9 cellular contexts compared by ENCODE assay signal in the genomic region with DNA sequence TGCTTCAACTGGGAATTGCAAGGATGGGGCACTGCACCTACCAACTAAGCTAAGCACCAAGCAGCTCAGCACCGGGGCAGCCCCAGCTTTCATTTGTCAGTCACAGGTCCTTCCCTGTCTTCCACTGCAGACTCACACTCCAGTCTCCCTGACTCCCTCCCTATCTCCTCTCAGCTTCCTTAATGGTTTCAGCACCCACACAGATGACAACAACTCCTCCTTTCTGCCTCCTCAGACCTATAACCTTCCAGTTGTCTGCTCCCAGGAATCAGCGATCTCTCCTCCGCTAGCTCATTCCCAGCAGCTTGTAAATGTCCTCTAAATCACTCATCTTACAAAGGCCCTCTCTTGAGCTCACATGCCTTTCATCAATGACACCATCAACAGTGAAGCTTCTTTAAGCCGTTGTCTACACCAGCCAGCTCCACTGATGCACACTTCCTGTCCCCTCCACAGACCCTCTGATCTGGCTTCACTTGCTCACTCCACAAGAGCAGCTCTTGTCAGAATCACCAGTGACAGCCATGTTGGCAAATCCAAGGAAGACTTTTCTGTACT. TPM values are rescaled to one million over a fixed set of nuclear protein-coding genes. Genes with fewer than 3 reads are reported as not detected.
A peak's percentile ranks its signal among the peaks of the same experiment; 100 is the strongest.
DNase-seq lines count a peak whose midpoint lies in the region; ATAC-seq, FAIRE-seq and TF ChIP-seq lines count a peak whose summit lies in the region.
"Had no signal": no experiment of that assay in that cellular context is flagged by ENCODE, and none has a peak within 500 bp of the region (broad histone marks: within the 10 kb centered on the region; RNA-seq: fewer than 3 reads in every experiment).

No MANE protein-coding gene starts in this region.

- H3K9me3 Mint-ChIP-seq in activated CD8-positive, alpha-beta T cell treated with anti-CD3 and anti-CD28 coated beads for 36 hours: no peaks in the 10 kb centered on the region
- H3K9me3 Mint-ChIP-seq in natural killer cell: no peaks in the 10 kb centered on the region

- no peak overlapping the region for H3K27ac Mint-ChIP-seq in activated CD8-positive, alpha-beta T cell treated with anti-CD3 and anti-CD28 coated beads for 36 hours
- H3K27ac Mint-ChIP-seq in natural killer cell: no peak overlapping the region

- CTCF ChIA-PET in activated CD8-positive, alpha-beta T cell treated with anti-CD3 and anti-CD28 coated beads for 36 hours (lab: Charles Lee): no interaction called here

- TF ChIP-seq CTCF in activated CD8-positive, alpha-beta T cell treated with anti-CD3 and anti-CD28 coated beads for 36 hours (IDR thresholded peaks at IDR 0.05): no peak
- TF ChIP-seq CTCF in natural killer cell (IDR thresholded peaks at IDR 0.05): no peak

- H3K4me3 Mint-ChIP-seq in activated CD8-positive, alpha-beta T cell treated with anti-CD3 and anti-CD28 coated beads for 36 hours: no peak overlapping the region
- no peak overlapping the region for H3K4me3 Mint-ChIP-seq in natural killer cell

- no peaks in the 10 kb centered on the region for H3K27me3 Mint-ChIP-seq in activated CD8-positive, alpha-beta T cell treated with anti-CD3 and anti-CD28 coated beads for 36 hours
- no peaks in the 10 kb centered on the region for H3K27me3 Mint-ChIP-seq in natural killer cell (ENCODE audit: low read depth in 2 of 2)

- H3K36me3 Mint-ChIP-seq in activated CD8-positive, alpha-beta T cell treated with anti-CD3 and anti-CD28 coated beads for 36 hours (ENCODE audit: low read depth): peaks cover 14% of the 10 kb centered on the region
- no peaks in the 10 kb centered on the region for H3K36me3 Mint-ChIP-seq in natural killer cell

- H3K4me1 Mint-ChIP-seq in activated CD8-positive, alpha-beta T cell treated with anti-CD3 and anti-CD28 coated beads for 36 hours (ENCODE audit: low read depth): peaks cover 15% of the 10 kb centered on the region
- H3K4me1 Mint-ChIP-seq in natural killer cell: peaks cover 5 to 10% of the 10 kb centered on the region in 2 donors

- ATAC-seq in GM18868 (IDR thresholded peaks at IDR 0.05; ENCODE audit: unreplicated experiment) (peak; percentile 76), HG03103 (IDR thresholded peaks at IDR 0.05; ENCODE audit: low read depth, unreplicated experiment) (peak; percentile 73), natural killer cell (peak; percentile 50 to 61 (median 55))
- peak; percentile 84 for ATAC-seq in activated CD8-positive, alpha-beta T cell treated with anti-CD3 and anti-CD28 coated beads for 36 hours

- FAIRE-seq in frontal cortex (lab: Jason Lieb, UNC): no peak

- DNase-seq in activated CD8-positive, alpha-beta T cell treated with anti-CD3 and anti-CD28 coated beads for 36 hours: peak; percentile 12
- no peak for DNase-seq in natural killer cell
- DNase-seq in frontal cortex (ENCODE audit: low spot score in 2 of 2): no peak
- no peak for DNase-seq in stimulated activated CD4-positive, alpha-beta T cell treated with anti-CD3 and anti-CD28 coated beads, Interleukin-2, amount 100 ng/mL, for 48 hours
- DNase-seq in iPS-NIHi11 (ENCODE audit: low spot score): no peak
- no peak for DNase-seq in A172 (ENCODE audit: low spot score)
- DNase-seq: stimulated activated naive CD4-positive, alpha-beta T cell treated with Interleukin-2 at 50 U/mL for 16 hours had no signal

- intact Hi-C loops in activated CD8-positive, alpha-beta T cell treated with anti-CD3 and anti-CD28 coated beads for 36 hours (cut with micrococcal nuclease): no loop called here
- intact Hi-C loops in natural killer cell (cut with micrococcal nuclease): no loop called here

- POLR2A ChIA-PET in activated CD8-positive, alpha-beta T cell treated with anti-CD3 and anti-CD28 coated beads for 36 hours (lab: Charles Lee): interaction anchor here (1.0 to 1.4 kb wide), 3 partner anchors 21 to 31 kb away, joined by 4 to 6 read pairs (median 5); no protein-coding TSS in a partner anchor

RNA-seq across cellular contexts. Expression of a gene that starts 32.1 kb away (rescaled TPM):
- 10 to 100 TPM; 60.3 to 61.4 TPM for total RNA-seq in activated CD8-positive, alpha-beta T cell treated with anti-CD3 and anti-CD28 coated beads for 36 hours
- total RNA-seq in natural killer cell (100 to 1,000 TPM; 125 to 142 (median 127) TPM), frontal cortex (129 TPM)
- total RNA-seq in A172 (2014; rRNA removed; shearing (Covaris generic)): 36.6 and 40.6 TPM in 2 replicates
